In the genomic region with DNA sequence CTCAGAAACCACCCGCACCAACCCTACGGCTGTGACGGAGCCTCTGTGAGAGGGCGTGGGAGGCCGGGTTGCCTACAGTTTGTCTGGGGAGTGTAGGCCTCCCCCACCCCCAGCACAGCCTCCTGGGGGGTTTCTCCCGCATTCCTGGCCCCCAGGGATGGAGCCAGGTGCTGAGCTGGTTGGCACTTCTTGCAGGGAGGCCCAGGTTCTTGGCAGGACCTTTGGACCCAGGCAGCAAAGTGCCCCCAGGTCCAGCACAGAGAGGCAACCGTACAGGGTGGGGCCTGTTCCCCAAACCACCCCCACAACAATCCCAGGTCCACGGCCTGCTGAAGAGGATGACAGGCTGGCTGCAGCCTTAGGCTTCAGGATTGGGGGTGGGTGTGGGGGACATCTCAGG, we compare ENCODE assay signal across 23 cellular contexts. TPM values are rescaled to one million over a fixed set of nuclear protein-coding genes. Genes with fewer than 3 reads are reported as not detected.
DNase-seq lines count a peak whose midpoint lies in the region; ATAC-seq, FAIRE-seq and TF ChIP-seq lines count a peak whose summit lies in the region.
"Had no signal": no experiment of that assay in that cellular context is flagged by ENCODE, and none has a peak within 500 bp of the region (broad histone marks: within the 10 kb centered on the region; RNA-seq: fewer than 3 reads in every experiment).

No MANE protein-coding gene starts in this region.

- H3K27me3 Mint-ChIP-seq in H9 (ENCODE audit: low read depth): peaks cover 26% of the 10 kb centered on the region
- H3K27me3 Mint-ChIP-seq: CD4-positive, alpha-beta T cell had no signal

- intact Hi-C loops in body of pancreas (cut with DNase I): no loop called here

- H2BK20ac ChIP-seq in H9 (ENCODE audit: low read depth, low read length, poor library complexity, severe bottlenecking): no peak overlapping the region

- H3K4me3 Mint-ChIP-seq in H9: no peak overlapping the region
- H3K4me3 Mint-ChIP-seq: CD4-positive, alpha-beta T cell; GM23338; IgD-negative memory B cell had no signal

- H3K79me1 ChIP-seq in H9 (ENCODE audit: insufficient read depth, low read depth, low read length, poor library complexity, severe bottlenecking): no peaks in the 10 kb centered on the region

- H3K36me3 ChIP-seq in body of pancreas (replicated peaks in 1 of 2; ENCODE audit: insufficient read depth in 1 of 2, low read depth in 2 of 2) (no peaks in the 10 kb centered on the region), liver (ENCODE audit: control insufficient read depth in 4 of 4, insufficient read depth in 3 of 4, low read depth in 1 of 4, low read length in 3 of 4) (peaks cover 0 to 3% (median 0%) of the 10 kb centered on the region in 4 donors), small intestine (ENCODE audit: control insufficient read depth in 2 of 2, insufficient read depth in 2 of 2, low read length in 2 of 2) (no peaks in the 10 kb centered on the region)

- FAIRE-seq in small intestine (lab: Jason Lieb, UNC): no peak
- FAIRE-seq: A549, D721Med, G401.6, GM12891, GM19239, HTR-8/SVneo had no signal

- H3K9ac ChIP-seq in H9 (ENCODE audit: extremely low read depth, insufficient read length, low read length) (no peak overlapping the region), liver (ENCODE audit: low read depth in 1 of 2, low read length in 2 of 2) (no peak overlapping the region)

- TF ChIP-seq POLR2A in body of pancreas (IDR thresholded peaks at IDR 0.05): no peak

- H3K23ac ChIP-seq in H9 (ENCODE audit: insufficient read length, low read depth, low read length): no peak overlapping the region

- no peak overlapping the region for H2BK120ac ChIP-seq in H9 (ENCODE audit: low read depth, low read length, poor library complexity, severe bottlenecking)

- H3K9me3 Mint-ChIP-seq in H9: no peaks in the 10 kb centered on the region
- H3K9me3 Mint-ChIP-seq: CD4-positive, alpha-beta T cell; GM23338; IgD-negative memory B cell had no signal

- H3K4me1 Mint-ChIP-seq in H9: peaks cover 33 to 60% of the 10 kb centered on the region in 2 experiments
- H3K4me1 Mint-ChIP-seq: IgD-negative memory B cell had no signal

- no peak overlapping the region for H4K91ac ChIP-seq in H9 (ENCODE audit: insufficient read length, low read depth, low read length)

- H2AK5ac ChIP-seq in H9 (ENCODE audit: insufficient read length, low read length): no peak overlapping the region

- no peak overlapping the region for H2BK12ac ChIP-seq in H9 (ENCODE audit: insufficient read length, low read depth, low read length)

- H3K27ac ChIP-seq in H9 (ENCODE audit: insufficient read length, low read depth, low read length) (no peak overlapping the region), body of pancreas (peak overlapping the region; percentile 58 to 81 (median 77)), liver (ENCODE audit: low read depth in 1 of 2, low read length in 2 of 2) (no peak overlapping the region), small intestine (ENCODE audit: low read depth in 1 of 2, low read length in 1 of 2) (no peak overlapping the region)
- H3K27ac ChIP-seq: 22Rv1, A549, C4-2B, HL-60 had no signal

- H3K56ac ChIP-seq in H9 (ENCODE audit: insufficient read length, low read depth, low read length): no peak overlapping the region

- H4K20me1 ChIP-seq in H9 (ENCODE audit: control insufficient read depth, insufficient read depth, insufficient read length): peaks cover 3% of the 10 kb centered on the region

- no CpG with 5 or more reads among the region's 8 CpGs for whole genome bisulfite sequencing in H9 (ENCODE audit: extremely low coverage, insufficient read length, low lambda C conversion rate)
- 81 to 100% methylated on average over 4 to 8 of the region's 8 CpGs for WGBS in body of pancreas, 2 donors
- WGBS in liver: 79% methylated on average over 8 of the region's 8 CpGs
- WGBS in small intestine, 3 donors: 44 to 83% (median 55%) methylated on average over 8 of the region's 8 CpGs

- no peak overlapping the region for H3K4me3 ChIP-seq in body of pancreas
- H3K4me3 ChIP-seq in liver (ENCODE audit: low read depth in 1 of 3, low read length in 3 of 3): no peak overlapping the region
- no peak overlapping the region for H3K4me3 ChIP-seq in small intestine (ENCODE audit: low read depth in 1 of 2, low read length in 2 of 2)
- H3K4me3 ChIP-seq: A549, GM23338 had no signal

- H3K9me3 ChIP-seq in H9 (ENCODE audit: control insufficient read depth, low read depth, low read length) (no peaks in the 10 kb centered on the region), body of pancreas (no peaks in the 10 kb centered on the region), liver (ENCODE audit: control insufficient read depth in 4 of 4, low read length in 3 of 4) (no peaks in the 10 kb centered on the region), small intestine (ENCODE audit: control insufficient read depth, low read depth) (no peaks in the 10 kb centered on the region)
- H3K9me3 ChIP-seq: A549, Caco-2 had no signal

- TF ChIP-seq CTCF in H9 (conservative IDR thresholded peaks at IDR 0.05): no peak
- TF ChIP-seq CTCF in body of pancreas (IDR thresholded peaks at IDR 0.05): no peak
- no peak for TF ChIP-seq CTCF in liver (IDR thresholded peaks at IDR 0.05; ENCODE audit: low read depth, low read length, missing input control)

- no peak for TF ChIP-seq RAD21 in liver (IDR thresholded peaks at IDR 0.05)

- H3K36me3 Mint-ChIP-seq in H9 (ENCODE audit: insufficient read depth in 1 of 3, low read depth in 3 of 3): peaks cover 0 to 4% (median 0%) of the 10 kb centered on the region in 3 experiments; a peak in 2 of 7 replicates
- H3K36me3 Mint-ChIP-seq: IgD-negative memory B cell had no signal

- no peak overlapping the region for H4K5ac ChIP-seq in H9 (ENCODE audit: insufficient read length, low read depth, low read length)

- no peak overlapping the region for H2BK5ac ChIP-seq in H9 (ENCODE audit: insufficient read length, low read length)

- H3K23me2 ChIP-seq in H9 (ENCODE audit: insufficient read length, low read depth, low read length, poor library complexity, severe bottlenecking): no peaks in the 10 kb centered on the region

- H3K4me1 ChIP-seq in H9 (ENCODE audit: insufficient read depth, low read length) (peaks cover 3% of the 10 kb centered on the region; the same call in 1 of the 2 replicates), body of pancreas (peaks cover 81% of the 10 kb centered on the region), liver (ENCODE audit: control insufficient read depth in 4 of 4, insufficient read depth in 4 of 4, low read length in 3 of 4) (peaks cover 0 to 26% (median 13%) of the 10 kb centered on the region in 4 donors), small intestine (ENCODE audit: control insufficient read depth in 2 of 2, insufficient read depth in 1 of 2, low read depth in 1 of 2, low read length in 1 of 2) (no peaks in the 10 kb centered on the region)

- no peak overlapping the region for H4K8ac ChIP-seq in H9 (replicated peaks; ENCODE audit: insufficient read length, low read depth, low read length)

- no peaks in the 10 kb centered on the region for H3K79me2 ChIP-seq in H9 (ENCODE audit: insufficient read depth, low read length)

- H3K27ac Mint-ChIP-seq in H9: no peak overlapping the region; a peak in 1 of 7 replicates
- H3K27ac Mint-ChIP-seq: CD4-positive, alpha-beta T cell; IgD-negative memory B cell had no signal

- H3K14ac ChIP-seq in H9 (ENCODE audit: insufficient read depth, low read length): 0 out of 2 replicates have a peak overlapping the region, but pooled peaks have one; percentile 1

- H2AFZ ChIP-seq in H9 (ENCODE audit: low read length): no peak overlapping the region
- H2AFZ ChIP-seq: GM23338 had no signal

- no peak overlapping the region for H3T11ph ChIP-seq in H9 (ENCODE audit: low read length)

- no peak overlapping the region for H3K4ac ChIP-seq in H9 (ENCODE audit: low read depth, low read length)

- H3K27me3 ChIP-seq in H9 (ENCODE audit: insufficient read depth, low read length): no peaks in the 10 kb centered on the region; the same call in 1 of the 2 replicates
- H3K27me3 ChIP-seq in body of pancreas: no peaks in the 10 kb centered on the region
- H3K27me3 ChIP-seq in liver (ENCODE audit: control insufficient read depth in 4 of 4, insufficient read depth in 4 of 4, low read length in 3 of 4): no peaks in the 10 kb centered on the region
- H3K27me3 ChIP-seq in small intestine (ENCODE audit: control insufficient read depth in 2 of 2, insufficient read depth in 2 of 2, low read length in 2 of 2): no peaks in the 10 kb centered on the region

- no peak overlapping the region for H3K4me2 ChIP-seq in H9 (ENCODE audit: insufficient read depth, insufficient read length, low read length)
- H3K4me2 ChIP-seq: A549, GM23338 had no signal

- no peak overlapping the region for H3K18ac ChIP-seq in H9 (ENCODE audit: insufficient read length, low read depth, low read length)

- DNase-seq in H9: no peak
- DNase-seq in body of pancreas: no peak
- peak; percentile 17 for DNase-seq in small intestine
- DNase-seq in HPDE6-E6E7 (ENCODE audit: extremely low spot score): no peak
- DNase-seq in epidermal melanocyte (ENCODE audit: insufficient read length, low spot score): no peak
- DNase-seq: AML-193; Caco-2; CD4-positive, alpha-beta T cell; H7; KBM-7 had no signal

- no peak overlapping the region for H2BK15ac ChIP-seq in H9 (ENCODE audit: low read depth, low read length)

- ATAC-seq in body of pancreas (no peak), HG02798 (IDR thresholded peaks at IDR 0.05; ENCODE audit: poor library complexity, unreplicated experiment) (no peak)
- ATAC-seq: A549, GM23338 had no signal

TF ChIP-seq in liver, 16 proteins besides CTCF, POLR2A, EP300 and RAD21:
- TF ChIP-seq NR2F2 (IDR thresholded peaks at IDR 0.05): no peak
- TF ChIP-seq HNF4A (conservative IDR thresholded peaks at IDR 0.05): peak; percentile 34 to 49

RNA-seq across cellular contexts. Expression of a gene that starts 36.5 kb away (rescaled TPM):
- total RNA-seq in H9 (2021): 18.3 and 21.2 TPM in 2 replicates
- total RNA-seq in body of pancreas: 10 to 100 TPM; 24.7 to 65.4 TPM
- total RNA-seq in liver: 10 to 100 TPM in 1 of 2 donors, 1 to 10 TPM in 1; 8.9 to 12.6 TPM
- polyA plus RNA-seq in liver: 10 to 100 TPM; 13.5 to 25.9 TPM
- polyA plus RNA-seq in small intestine: 100 to 1,000 TPM in 1 of 3 donors, 10 to 100 TPM in 2; 13.1 to 137 (median 13.2) TPM

RNA-seq across cellular contexts. Expression of a gene that starts 56.6 kb away (rescaled TPM):
- total RNA-seq in H9 (2021) (331 and 338 TPM in 2 replicates), body of pancreas (10 to 100 TPM; 35.8 to 63.6 TPM), liver (10 to 100 TPM; 51.3 to 58.1 TPM)
- polyA plus RNA-seq in liver (10 to 100 TPM; 22.6 to 33.7 TPM), small intestine (10 to 100 TPM; 38.6 to 73.9 (median 43.6) TPM)

Comparison
In these comparisons a context has a peak if more than half of its experiments do, and no peak if none do; other contexts are left out.
1. H3K27ac ChIP-seq: peak in body of pancreas (4 of 4); none in H9 (single experiment), liver (0 of 2) and small intestine (0 of 2).